Comparison of ENCODE assay signal across 12 cellular contexts in the genomic region with DNA sequence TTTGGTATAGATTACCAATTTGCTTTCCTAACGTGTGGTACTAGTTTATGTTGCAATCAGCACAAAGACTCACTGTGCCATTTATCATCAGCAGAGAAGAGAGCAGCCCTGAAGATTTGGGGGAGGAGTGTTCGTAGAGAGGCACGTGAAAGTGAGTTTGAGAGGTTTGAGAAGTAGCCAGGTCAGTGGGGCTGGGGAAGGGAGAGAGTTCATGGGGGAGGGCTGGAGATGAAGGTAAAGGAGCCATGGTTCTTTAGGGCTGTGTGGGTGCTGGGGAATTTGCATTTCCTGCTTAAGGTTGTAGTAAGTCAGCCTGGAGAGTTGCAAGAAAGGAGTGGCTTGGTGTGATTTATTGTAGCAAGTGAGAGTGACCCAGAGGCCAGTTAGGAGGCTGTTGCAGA.
DNase-seq lines count a peak whose midpoint lies in the region; ATAC-seq and TF ChIP-seq lines count a peak whose summit lies in the region.
"Had no signal": no experiment of that assay in that cellular context is flagged by ENCODE, and none has a peak within 500 bp of the region (broad histone marks: within the 10 kb centered on the region; RNA-seq: fewer than 3 reads in every experiment).

No MANE protein-coding gene starts in this region.

- peaks cover 20% of the 10 kb centered on the region for H3K4me1 Mint-ChIP-seq in neural crest cell
- peaks cover 15 to 40% (median 18%) of the 10 kb centered on the region in 4 donors for H3K4me1 Mint-ChIP-seq in naive thymus-derived CD8-positive, alpha-beta T cell
- peaks cover 12% of the 10 kb centered on the region for H3K4me1 Mint-ChIP-seq in activated T-helper 2 cell treated with anti-CD3 and anti-CD28 coated beads, Interferon-gamma antibody, Interleukin-2, Interleukin-4, amounts not matched to agents 10 μg/mL and 5 μg/mL and 100 μg/mL, durations not matched to agents 14 hours and 24 hours and 36 hours (ENCODE audit: low read depth)

- H3K9me3 ChIP-seq in ectodermal cell (ENCODE audit: control insufficient read depth, low read length), result no peaks in the 10 kb centered on the region
- H3K9me3 ChIP-seq: suprapubic skin had no signal

- peak; percentile 46 for ATAC-seq in GM18861 (IDR thresholded peaks at IDR 0.05; ENCODE audit: unreplicated experiment)
- peak; percentile 41 for ATAC-seq in HG03442 (IDR thresholded peaks at IDR 0.05; ENCODE audit: unreplicated experiment)
- ATAC-seq in naive thymus-derived CD8-positive, alpha-beta T cell, result no peak

- DNase-seq in neural crest cell (ENCODE audit: low read depth, low spot score) (no peak), AG08395 (ENCODE audit: low spot score) (no peak), amniotic stem cell (lab: John Stamatoyannopoulos, UW) (no peak)
- DNase-seq in naive thymus-derived CD8-positive, alpha-beta T cell, result no peak
- no peak for DNase-seq in activated T-helper 2 cell treated with anti-CD3 and anti-CD28 coated beads, Interferon-gamma antibody, Interleukin-2, Interleukin-4, amounts not matched to agents 10 μg/mL and 5 μg/mL and 100 μg/mL, durations not matched to agents 14 hours and 24 hours and 36 hours (ENCODE audit: low spot score)
- DNase-seq: activated CD4-positive, alpha-beta memory T cell treated with anti-CD3 and anti-CD28 coated beads, Interleukin-2, amount 10 ng/mL, durations not matched to agents 7 days and 5 days; Karpas-422 had no signal

- peak overlapping the region; percentile 29 for H3K27ac Mint-ChIP-seq in neural crest cell (ENCODE audit: unreplicated experiment)
- H3K27ac Mint-ChIP-seq in naive thymus-derived CD8-positive, alpha-beta T cell, result peak overlapping the region in 3 of 10 donors; percentile 1 to 9 (median 2)
- H3K27ac Mint-ChIP-seq in activated T-helper 2 cell treated with anti-CD3 and anti-CD28 coated beads, Interferon-gamma antibody, Interleukin-2, Interleukin-4, amounts not matched to agents 10 μg/mL and 5 μg/mL and 100 μg/mL, durations not matched to agents 14 hours and 24 hours and 36 hours, result no peak overlapping the region
- H3K27ac Mint-ChIP-seq: activated CD4-positive, alpha-beta memory T cell treated with anti-CD3 and anti-CD28 coated beads, Interleukin-2, amount 10 ng/mL, durations not matched to agents 7 days and 5 days had no signal

- TF ChIP-seq CTCF in neural crest cell (conservative IDR thresholded peaks at IDR 0.05), result no peak

- peaks cover 4% of the 10 kb centered on the region for H3K4me1 ChIP-seq in ectodermal cell (ENCODE audit: control insufficient read depth, insufficient read depth, low read length)

- H3K4me3 ChIP-seq in ectodermal cell (ENCODE audit: insufficient read depth, low read depth, low read length), result no peak overlapping the region
- H3K4me3 ChIP-seq: coronary artery, suprapubic skin had no signal

- 27 to 33% methylated on average over 3 of the region's 3 CpGs for WGBS in ectodermal cell, 2 experiments

- H3K4me3 Mint-ChIP-seq in neural crest cell, result no peak overlapping the region
- H3K4me3 Mint-ChIP-seq in naive thymus-derived CD8-positive, alpha-beta T cell, result no peak overlapping the region
- no peak overlapping the region for H3K4me3 Mint-ChIP-seq in activated T-helper 2 cell treated with anti-CD3 and anti-CD28 coated beads, Interferon-gamma antibody, Interleukin-2, Interleukin-4, amounts not matched to agents 10 μg/mL and 5 μg/mL and 100 μg/mL, durations not matched to agents 14 hours and 24 hours and 36 hours (ENCODE audit: low read depth)
- H3K4me3 Mint-ChIP-seq: activated CD4-positive, alpha-beta memory T cell treated with anti-CD3 and anti-CD28 coated beads, Interleukin-2, amount 10 ng/mL, durations not matched to agents 7 days and 5 days had no signal

- intact Hi-C loops in activated T-helper 2 cell treated with anti-CD3 and anti-CD28 coated beads, Interferon-gamma antibody, Interleukin-2, Interleukin-4, amounts not matched to agents 10 μg/mL and 5 μg/mL and 100 μg/mL, durations not matched to agents 14 hours and 24 hours and 36 hours (cut with micrococcal nuclease), result no loop called here

- POLR2A ChIA-PET in naive thymus-derived CD8-positive, alpha-beta T cell (lab: Charles Lee), result no interaction called here

- H3K27me3 Mint-ChIP-seq in neural crest cell (ENCODE audit: low read depth), result no peaks in the 10 kb centered on the region
- H3K27me3 Mint-ChIP-seq in naive thymus-derived CD8-positive, alpha-beta T cell, result peaks cover 0 to 23% (median 3%) of the 10 kb centered on the region in 5 donors
- H3K27me3 Mint-ChIP-seq in activated T-helper 2 cell treated with anti-CD3 and anti-CD28 coated beads, Interferon-gamma antibody, Interleukin-2, Interleukin-4, amounts not matched to agents 10 μg/mL and 5 μg/mL and 100 μg/mL, durations not matched to agents 14 hours and 24 hours and 36 hours (ENCODE audit: low read depth), result peaks cover 24% of the 10 kb centered on the region

- H3K36me3 ChIP-seq in ectodermal cell (ENCODE audit: control insufficient read depth, insufficient read depth, low read length), result no peaks in the 10 kb centered on the region
- H3K36me3 ChIP-seq: suprapubic skin had no signal

- no peaks in the 10 kb centered on the region for H3K9me3 Mint-ChIP-seq in neural crest cell
- H3K9me3 Mint-ChIP-seq in naive thymus-derived CD8-positive, alpha-beta T cell, result no peaks in the 10 kb centered on the region
- H3K9me3 Mint-ChIP-seq in activated T-helper 2 cell treated with anti-CD3 and anti-CD28 coated beads, Interferon-gamma antibody, Interleukin-2, Interleukin-4, amounts not matched to agents 10 μg/mL and 5 μg/mL and 100 μg/mL, durations not matched to agents 14 hours and 24 hours and 36 hours, result no peaks in the 10 kb centered on the region
- H3K9me3 Mint-ChIP-seq: activated CD4-positive, alpha-beta memory T cell treated with anti-CD3 and anti-CD28 coated beads, Interleukin-2, amount 10 ng/mL, durations not matched to agents 7 days and 5 days had no signal

- H3K36me3 Mint-ChIP-seq in neural crest cell (ENCODE audit: low read depth), result no peaks in the 10 kb centered on the region
- H3K36me3 Mint-ChIP-seq in naive thymus-derived CD8-positive, alpha-beta T cell, result no peaks in the 10 kb centered on the region
- H3K36me3 Mint-ChIP-seq in activated T-helper 2 cell treated with anti-CD3 and anti-CD28 coated beads, Interferon-gamma antibody, Interleukin-2, Interleukin-4, amounts not matched to agents 10 μg/mL and 5 μg/mL and 100 μg/mL, durations not matched to agents 14 hours and 24 hours and 36 hours (ENCODE audit: low read depth), result no peaks in the 10 kb centered on the region

- H3K27ac ChIP-seq in ectodermal cell (ENCODE audit: insufficient read depth, low read depth, low read length, poor library complexity, severe bottlenecking), result peak overlapping the region; percentile 16
- H3K27ac ChIP-seq: coronary artery, suprapubic skin had no signal

- H3K27me3 ChIP-seq in ectodermal cell (ENCODE audit: control insufficient read depth, insufficient read depth, low read length, poor library complexity, severe bottlenecking), result no peaks in the 10 kb centered on the region
- H3K27me3 ChIP-seq: suprapubic skin had no signal

Comparison
In these comparisons a context has a peak if more than half of its experiments do, and no peak if none do; other contexts are left out.
1. ATAC-seq: peak in GM18861 (single experiment) and HG03442 (single experiment); none in naive thymus-derived CD8-positive, alpha-beta T cell (0 of 2).